ENCODE assay signal across 24 cellular contexts in the genomic region with DNA sequence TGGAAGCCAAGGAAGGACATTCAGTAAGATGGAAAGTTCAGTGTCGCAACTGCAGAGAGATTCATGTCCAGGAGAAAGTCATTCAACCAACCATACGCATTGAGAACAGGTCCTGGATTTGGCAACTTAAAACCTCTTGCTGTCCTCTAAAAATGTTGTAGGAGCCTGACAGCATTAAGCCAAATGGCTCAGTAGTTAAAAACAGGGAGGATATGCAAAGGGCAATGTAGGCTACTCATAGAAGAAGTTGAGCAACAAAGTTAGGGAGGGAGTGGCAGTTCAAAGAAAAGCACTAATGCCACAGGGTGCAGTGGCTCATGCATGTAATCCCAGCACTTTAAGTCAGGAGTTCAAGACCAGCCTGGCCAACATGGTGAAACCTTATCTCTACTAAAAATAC.
"Had no signal": no experiment of that assay in that cellular context is flagged by ENCODE, and none has a peak within 500 bp of the region (broad histone marks: within the 10 kb centered on the region; RNA-seq: fewer than 3 reads in every experiment).

No MANE protein-coding gene starts in this region.

- DNase-seq: activated CD4-positive, alpha-beta T cell treated with anti-CD3 and anti-CD28 coated beads for 48 hours; activated CD4-positive, alpha-beta T cell treated with anti-CD3 and anti-CD28 coated beads, Interleukin-2, amount 50 U/mL, for 1 hour; activated CD4-positive, alpha-beta T cell treated with anti-CD3 and anti-CD28 coated beads, Interleukin-2, amount 50 U/mL, for 48 hours; activated CD8-positive, alpha-beta memory T cell treated with anti-CD3 and anti-CD28 coated beads for 24 hours; activated CD8-positive, alpha-beta T cell treated with anti-CD3 and anti-CD28 coated beads for 36 hours; activated effector memory CD4-positive, alpha-beta T cell treated with anti-CD3 and anti-CD28 coated beads, Interleukin-2, amount 50 U/mL, for 16 hours; activated naive CD4-positive, alpha-beta T cell treated with anti-CD3 and anti-CD28 coated beads for 36 hours; activated naive CD8-positive, alpha-beta T cell treated with anti-CD3 and anti-CD28 coated beads for 36 hours; activated naive CD8-positive, alpha-beta T cell treated with anti-CD3 and anti-CD28 coated beads, Interleukin-2, amount 50 U/mL, for 24 hours; activated T-cell treated with anti-CD3 and anti-CD28 coated beads, Interleukin-2, amount 50 U/mL, for 4 hours; adrenal gland; body of pancreas; caudate nucleus; cortex of kidney; dermis blood vessel endothelial cell; effector CD4-positive, alpha-beta T cell; effector memory CD8-positive, alpha-beta T cell; foreskin keratinocyte; hippocampal formation; T-helper 1 cell; T-helper 17 cell; T1000 had no signal

- H3K27me3 ChIP-seq: adrenal gland, body of pancreas had no signal

- H3K27ac ChIP-seq: adrenal gland, body of pancreas, epithelial cell of prostate, foreskin keratinocyte had no signal

- H3K9me3 ChIP-seq: adrenal gland, body of pancreas had no signal

- H3K4me3 ChIP-seq: adrenal gland, body of pancreas had no signal

- H3K36me3 ChIP-seq: adrenal gland had no signal

- ATAC-seq: activated CD8-positive, alpha-beta T cell treated with anti-CD3 and anti-CD28 coated beads for 36 hours; activated naive CD8-positive, alpha-beta T cell treated with anti-CD3 and anti-CD28 coated beads, Interleukin-2, amount 50 U/mL, for 24 hours; activated T-cell treated with anti-CD3 and anti-CD28 coated beads, Interleukin-2, amount 50 U/mL, for 4 hours; body of pancreas; effector memory CD8-positive, alpha-beta T cell; foreskin keratinocyte; T-helper 17 cell; WTC11 had no signal

- H3K4me1 ChIP-seq: adrenal gland, body of pancreas had no signal
